In the genomic region with DNA sequence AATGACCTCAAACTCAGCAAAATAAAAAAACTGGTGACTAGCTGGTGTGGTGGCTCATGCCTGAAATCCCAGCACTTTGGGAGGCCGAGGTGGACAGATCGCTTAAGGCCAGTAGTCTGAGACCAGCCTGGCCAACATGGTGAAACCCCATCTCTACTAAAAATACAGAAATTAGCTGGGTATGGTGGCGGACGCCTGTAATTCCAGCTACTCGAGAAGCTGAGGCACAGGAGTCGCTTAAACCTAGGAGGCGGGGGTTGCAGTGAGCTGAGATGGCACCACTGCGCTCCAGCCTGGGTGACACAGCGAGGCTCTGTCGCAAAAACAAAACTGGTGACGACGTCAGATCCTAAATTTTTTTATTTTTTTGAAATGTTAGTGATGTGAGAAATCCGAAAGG, we compare ENCODE assay signal across 1 cellular context.
TF ChIP-seq lines count a peak whose summit lies in the region.

No MANE protein-coding gene starts in this region.

TF ChIP-seq in HepG2, 621 proteins besides CTCF, POLR2A, EP300 and RAD21 (continued from another document):
- TF ChIP-seq TERF1 (CRISPR knock-in tag; IDR thresholded peaks at IDR 0.05) (no peak), TAF1 (CRISPR knock-in tag; IDR thresholded peaks at IDR 0.05) (no peak), ZNF251 (CRISPR knock-in tag; IDR thresholded peaks at IDR 0.05) (no peak), ZNF207 (IDR thresholded peaks at IDR 0.05; ENCODE audit: borderline replicate concordance) (no peak), ZNF891 (CRISPR knock-in tag; IDR thresholded peaks at IDR 0.05) (0 out of 2 replicates have a peak, but pooled peaks have one; percentile 37), NCOR1 (IDR thresholded peaks at IDR 0.05; ENCODE audit: borderline replicate concordance, low read length) (no peak), JDP2 (CRISPR knock-in tag; IDR thresholded peaks at IDR 0.05; ENCODE audit: borderline replicate concordance) (no peak), SAFB2 (CRISPR knock-in tag; IDR thresholded peaks at IDR 0.05; ENCODE audit: borderline replicate concordance, low read depth) (no peak), PRPF4 (IDR thresholded peaks at IDR 0.05; ENCODE audit: low read depth, low read length, poor library complexity, severe bottlenecking) (peak; percentile 46), ZNF234 (CRISPR knock-in tag; conservative IDR thresholded peaks at IDR 0.05) (no peak)
